Comparison of ENCODE assay signal across 9 cellular contexts in the genomic region with DNA sequence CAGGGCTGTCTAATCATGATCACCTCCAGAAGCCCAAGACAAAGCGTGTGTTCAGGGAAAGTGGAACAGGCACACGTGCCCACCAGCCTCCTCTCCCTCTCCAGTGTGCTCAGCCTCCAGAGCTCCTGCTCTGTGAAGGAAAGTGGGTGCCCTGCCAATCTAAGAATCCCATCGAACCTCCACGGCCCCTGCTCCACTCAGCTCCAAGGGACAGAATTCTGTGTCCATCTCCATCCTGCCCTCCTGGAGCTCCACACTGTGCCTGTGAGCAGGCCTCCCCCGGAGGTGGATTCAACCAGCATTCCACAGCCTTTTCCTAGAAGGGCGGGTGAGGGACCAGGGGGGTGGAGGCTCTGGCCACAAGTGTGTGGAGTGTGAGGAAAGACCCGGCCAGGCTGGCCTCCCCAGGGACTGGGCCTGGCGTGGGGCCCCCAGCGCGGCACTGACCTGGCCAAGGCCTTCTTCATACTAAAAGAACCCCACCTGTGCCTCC. TPM values are rescaled to one million over a fixed set of nuclear protein-coding genes. Genes with fewer than 3 reads are reported as not detected.
DNase-seq lines count a peak whose midpoint lies in the region; ATAC-seq and TF ChIP-seq lines count a peak whose summit lies in the region.
"Had no signal": no experiment of that assay in that cellular context is flagged by ENCODE, and none has a peak within 500 bp of the region (broad histone marks: within the 10 kb centered on the region; RNA-seq: fewer than 3 reads in every experiment).

No MANE protein-coding gene starts in this region.

- peak overlapping the region; percentile 37 to 65 for H3K27ac ChIP-seq in testis

- H3K36me3 Mint-ChIP-seq in T-helper 1 cell treated with Interleukin-12 subunit alpha and Interleukin-12 subunit beta and Interleukin-4 antibody, amounts not matched to agents 30 μg/mL and 1 μg/mL, for 36 hours (ENCODE audit: low read depth), result peaks cover 41% of the 10 kb centered on the region
- peaks cover 50% of the 10 kb centered on the region for H3K36me3 Mint-ChIP-seq in activated naive CD8-positive, alpha-beta T cell treated with anti-CD3 and anti-CD28 coated beads, Interleukin-2, amount 10 ng/mL, durations not matched to agents 7 days and 5 days
- H3K36me3 Mint-ChIP-seq in memory B cell, result peaks cover 9% of the 10 kb centered on the region

- H3K27ac Mint-ChIP-seq in T-helper 1 cell treated with Interleukin-12 subunit alpha and Interleukin-12 subunit beta and Interleukin-4 antibody, amounts not matched to agents 30 μg/mL and 1 μg/mL, for 36 hours, result peak overlapping the region; percentile 80
- peak overlapping the region; percentile 100 for H3K27ac Mint-ChIP-seq in activated naive CD8-positive, alpha-beta T cell treated with anti-CD3 and anti-CD28 coated beads, Interleukin-2, amount 10 ng/mL, durations not matched to agents 7 days and 5 days
- H3K27ac Mint-ChIP-seq in memory B cell, result peak overlapping the region; percentile 92

- no peak for DNase-seq in T-helper 1 cell
- peak; percentile 43 for DNase-seq in activated naive CD8-positive, alpha-beta T cell treated with anti-CD3 and anti-CD28 coated beads, Interleukin-2, amount 10 ng/mL, durations not matched to agents 7 days and 5 days
- no peak for DNase-seq in memory B cell (ENCODE audit: low spot score in 2 of 2)
- DNase-seq in testis, result no peak
- no peak for DNase-seq in NCI-H2196 treated with DMSO at 0.1 percent for 48 hours (lab: John Stamatoyannopoulos, UW; ENCODE audit: unreplicated experiment)
- no peak for DNase-seq in NCI-H69 (lab: John Stamatoyannopoulos, UW)
- no peak for DNase-seq in stimulated activated CD4-positive, alpha-beta T cell treated with anti-CD3 and anti-CD28 coated beads, Interleukin-2, amount 100 ng/mL, for 24 hours
- DNase-seq: NCI-H1417 treated with DMSO at 0.1 percent for 48 hours had no signal

- ATAC-seq in activated naive CD8-positive, alpha-beta T cell treated with anti-CD3 and anti-CD28 coated beads, Interleukin-2, amount 10 ng/mL, durations not matched to agents 7 days and 5 days (ENCODE audit: low read depth), result no peak
- no peak for ATAC-seq in memory B cell (ENCODE audit: low read depth)

- no peaks in the 10 kb centered on the region for H3K36me3 ChIP-seq in testis (ENCODE audit: low read depth, missing control alignments)

- no peaks in the 10 kb centered on the region for H3K9me3 Mint-ChIP-seq in T-helper 1 cell treated with Interleukin-12 subunit alpha and Interleukin-12 subunit beta and Interleukin-4 antibody, amounts not matched to agents 30 μg/mL and 1 μg/mL, for 36 hours
- no peaks in the 10 kb centered on the region for H3K9me3 Mint-ChIP-seq in activated naive CD8-positive, alpha-beta T cell treated with anti-CD3 and anti-CD28 coated beads, Interleukin-2, amount 10 ng/mL, durations not matched to agents 7 days and 5 days
- no peaks in the 10 kb centered on the region for H3K9me3 Mint-ChIP-seq in memory B cell

- no peaks in the 10 kb centered on the region for H3K27me3 ChIP-seq in testis

- 21 to 36% methylated on average over 10 of the region's 10 CpGs for WGBS in testis, 2 donors

- no peak for TF ChIP-seq POLR2A in testis (IDR thresholded peaks at IDR 0.05)

- no peak for TF ChIP-seq CTCF in testis (IDR thresholded peaks at IDR 0.05)

- H3K4me1 ChIP-seq in testis, result peaks cover 74% of the 10 kb centered on the region

- no peak overlapping the region for H3K4me3 ChIP-seq in testis

- H3K4me1 Mint-ChIP-seq in T-helper 1 cell treated with Interleukin-12 subunit alpha and Interleukin-12 subunit beta and Interleukin-4 antibody, amounts not matched to agents 30 μg/mL and 1 μg/mL, for 36 hours (ENCODE audit: low read depth), result peaks cover 73% of the 10 kb centered on the region
- peaks cover 65% of the 10 kb centered on the region for H3K4me1 Mint-ChIP-seq in activated naive CD8-positive, alpha-beta T cell treated with anti-CD3 and anti-CD28 coated beads, Interleukin-2, amount 10 ng/mL, durations not matched to agents 7 days and 5 days
- H3K4me1 Mint-ChIP-seq in memory B cell, result peaks cover 66% of the 10 kb centered on the region

- intact Hi-C loops in testis (cut with DNase I; ENCODE audit: low total_unique reads), result no loop called here

- no peaks in the 10 kb centered on the region for H3K9me3 ChIP-seq in testis

- H3K4me3 Mint-ChIP-seq in T-helper 1 cell treated with Interleukin-12 subunit alpha and Interleukin-12 subunit beta and Interleukin-4 antibody, amounts not matched to agents 30 μg/mL and 1 μg/mL, for 36 hours, result peak overlapping the region; percentile 90
- peak overlapping the region; percentile 92 for H3K4me3 Mint-ChIP-seq in activated naive CD8-positive, alpha-beta T cell treated with anti-CD3 and anti-CD28 coated beads, Interleukin-2, amount 10 ng/mL, durations not matched to agents 7 days and 5 days
- peak overlapping the region; percentile 73 for H3K4me3 Mint-ChIP-seq in memory B cell

- H3K27me3 Mint-ChIP-seq in T-helper 1 cell treated with Interleukin-12 subunit alpha and Interleukin-12 subunit beta and Interleukin-4 antibody, amounts not matched to agents 30 μg/mL and 1 μg/mL, for 36 hours (ENCODE audit: low read depth), result no peaks in the 10 kb centered on the region
- H3K27me3 Mint-ChIP-seq in activated naive CD8-positive, alpha-beta T cell treated with anti-CD3 and anti-CD28 coated beads, Interleukin-2, amount 10 ng/mL, durations not matched to agents 7 days and 5 days, result no peaks in the 10 kb centered on the region
- no peaks in the 10 kb centered on the region for H3K27me3 Mint-ChIP-seq in memory B cell

- POLR2A ChIA-PET in activated naive CD8-positive, alpha-beta T cell treated with anti-CD3 and anti-CD28 coated beads, Interleukin-2, amount 10 ng/mL, durations not matched to agents 7 days and 5 days (lab: Charles Lee), result interaction anchor here (0.9 to 18.2 kb wide), 4 partner anchors 8 to 53 kb away, joined by 3 to 389 read pairs (median 4); no protein-coding TSS in a partner anchor

RNA-seq across cellular contexts. Expression of a gene that starts 6.0 kb away (rescaled TPM):
- 100 to 1,000 TPM; 329 to 366 TPM for total RNA-seq in activated naive CD8-positive, alpha-beta T cell treated with anti-CD3 and anti-CD28 coated beads, Interleukin-2, amount 10 ng/mL, durations not matched to agents 7 days and 5 days
- 100 to 1,000 TPM; 119 to 129 TPM for total RNA-seq in testis
- 75.7 TPM for polyA plus RNA-seq in testis (ENCODE audit: insufficient read depth, low read depth, low replicate concordance)

RNA-seq across cellular contexts. Expression of a gene that starts 37.2 kb away (rescaled TPM):
- 10 to 100 TPM; 49.2 to 54.2 TPM for total RNA-seq in activated naive CD8-positive, alpha-beta T cell treated with anti-CD3 and anti-CD28 coated beads, Interleukin-2, amount 10 ng/mL, durations not matched to agents 7 days and 5 days
- total RNA-seq in testis, result 10 to 100 TPM; 33.5 to 36.4 TPM
- polyA plus RNA-seq in testis (ENCODE audit: insufficient read depth, low read depth, low replicate concordance), result 46.6 TPM

RNA-seq across cellular contexts. Expression of a gene that starts 44.2 kb away (rescaled TPM):
- total RNA-seq in activated naive CD8-positive, alpha-beta T cell treated with anti-CD3 and anti-CD28 coated beads, Interleukin-2, amount 10 ng/mL, durations not matched to agents 7 days and 5 days, result 1 to 10 TPM; 1.5 to 1.9 TPM
- total RNA-seq in testis, result 10 to 100 TPM in 1 of 2 donors, 1 to 10 TPM in 1; 8.4 to 10.2 TPM
- polyA plus RNA-seq in testis (ENCODE audit: insufficient read depth, low read depth, low replicate concordance), result 3.9 TPM

RNA-seq across cellular contexts. Expression of a gene that starts 58.0 kb away (rescaled TPM):
- total RNA-seq in activated naive CD8-positive, alpha-beta T cell treated with anti-CD3 and anti-CD28 coated beads, Interleukin-2, amount 10 ng/mL, durations not matched to agents 7 days and 5 days, result 10 to 100 TPM; 51.1 to 59.5 TPM
- total RNA-seq in testis, result 10 to 100 TPM; 18.8 to 24.7 TPM
- polyA plus RNA-seq in testis (ENCODE audit: insufficient read depth, low read depth, low replicate concordance), result 10.3 TPM
